Comparison of ENCODE assay signal across 8 cellular contexts in the genomic region with DNA sequence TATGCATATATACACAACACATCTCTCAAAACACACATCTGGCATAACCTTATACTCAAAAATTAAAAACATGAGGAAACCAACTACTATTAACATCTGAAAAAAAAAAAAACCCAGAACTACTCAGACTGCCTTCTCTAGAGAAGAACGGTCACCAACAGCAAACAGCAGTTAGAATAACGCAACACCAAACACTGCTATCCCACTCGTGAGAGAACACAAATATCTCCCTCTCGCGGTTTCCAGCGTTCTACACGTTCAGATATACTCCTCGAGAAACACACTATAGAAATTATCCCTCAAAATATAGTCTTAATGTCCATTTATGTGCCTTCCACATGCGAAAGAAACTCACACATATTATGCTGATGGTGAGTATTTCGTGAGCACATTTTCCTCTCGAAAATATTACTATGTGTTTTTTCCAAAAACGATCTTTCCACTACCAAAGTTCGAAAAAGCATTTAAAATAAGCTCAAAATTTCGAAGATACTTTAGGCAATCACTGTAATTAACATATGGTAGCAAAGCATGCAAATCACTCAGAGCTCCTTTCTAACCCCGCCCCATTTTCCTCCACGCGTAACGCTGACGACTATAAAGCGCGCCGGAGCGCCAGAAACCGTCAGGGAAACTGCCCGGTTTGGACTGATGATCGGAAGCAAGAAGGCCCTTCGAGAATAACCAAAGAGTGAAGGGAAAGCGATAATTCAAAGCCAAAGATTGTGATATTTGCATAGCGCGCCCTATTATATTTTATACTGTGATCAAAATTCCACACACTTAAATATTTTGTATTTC.
DNase-seq lines count a peak whose midpoint lies in the region; ATAC-seq, FAIRE-seq and TF ChIP-seq lines count a peak whose summit lies in the region.

No MANE protein-coding gene starts in this region.

- ATAC-seq in GM21528 (IDR thresholded peaks at IDR 0.05; ENCODE audit: low FRiP score, unreplicated experiment), result peak; percentile 86
- ATAC-seq in esophagus mucosa, result peak; percentile 97

- TF ChIP-seq CTCF in D721Med (IDR thresholded peaks at IDR 0.05; ENCODE audit: insufficient read depth, missing control alignments), result peak; percentile 21

- H3K4me1 ChIP-seq in mucosa of rectum (ENCODE audit: control insufficient read depth in 2 of 2, insufficient read depth in 2 of 2, low read length in 2 of 2), result peaks cover 4 to 8% of the 10 kb centered on the region in 2 donors

- peak overlapping the region; percentile 63 to 85 for H3K4me3 ChIP-seq in mucosa of rectum (ENCODE audit: low read length in 2 of 2)

- H3K27me3 ChIP-seq in mucosa of rectum (ENCODE audit: control insufficient read depth in 2 of 2, insufficient read depth in 2 of 2, low read length in 2 of 2), result no peaks in the 10 kb centered on the region

- no peak for DNase-seq in D721Med (ENCODE audit: insufficient read length, low spot score)
- DNase-seq in HuH-7 (ENCODE audit: low spot score), result peak; percentile 56
- DNase-seq in OCI-M1 (lab: John Stamatoyannopoulos, UW), result peak; percentile 98
- peak; percentile 88 for DNase-seq in activated T-cell treated with anti-CD3 and anti-CD28 coated beads for 48 hours (ENCODE audit: low read depth)
- peak; percentile 90 for DNase-seq in stimulated activated CD8-positive, alpha-beta memory T cell treated with anti-CD3 and anti-CD28 coated beads, Interleukin-4, amount 100 ng/mL, for 24 hours (ENCODE audit: low read depth)

- no peaks in the 10 kb centered on the region for H3K36me3 ChIP-seq in mucosa of rectum (ENCODE audit: control insufficient read depth in 2 of 2, insufficient read depth in 2 of 2, low read length in 2 of 2)

- H3K9ac ChIP-seq in mucosa of rectum (ENCODE audit: low read depth in 1 of 2, low read length in 2 of 2), result peak overlapping the region; percentile 70

- H3K9me3 ChIP-seq in mucosa of rectum (ENCODE audit: control insufficient read depth in 2 of 2, low read length in 2 of 2), result no peaks in the 10 kb centered on the region

- peak overlapping the region; percentile 69 to 82 for H3K27ac ChIP-seq in mucosa of rectum (ENCODE audit: low read depth in 2 of 2, low read length in 2 of 2)

- FAIRE-seq in D721Med (lab: Jason Lieb, UNC), result no peak
